ENCODE assay signal across 8 cellular contexts in the genomic region with DNA sequence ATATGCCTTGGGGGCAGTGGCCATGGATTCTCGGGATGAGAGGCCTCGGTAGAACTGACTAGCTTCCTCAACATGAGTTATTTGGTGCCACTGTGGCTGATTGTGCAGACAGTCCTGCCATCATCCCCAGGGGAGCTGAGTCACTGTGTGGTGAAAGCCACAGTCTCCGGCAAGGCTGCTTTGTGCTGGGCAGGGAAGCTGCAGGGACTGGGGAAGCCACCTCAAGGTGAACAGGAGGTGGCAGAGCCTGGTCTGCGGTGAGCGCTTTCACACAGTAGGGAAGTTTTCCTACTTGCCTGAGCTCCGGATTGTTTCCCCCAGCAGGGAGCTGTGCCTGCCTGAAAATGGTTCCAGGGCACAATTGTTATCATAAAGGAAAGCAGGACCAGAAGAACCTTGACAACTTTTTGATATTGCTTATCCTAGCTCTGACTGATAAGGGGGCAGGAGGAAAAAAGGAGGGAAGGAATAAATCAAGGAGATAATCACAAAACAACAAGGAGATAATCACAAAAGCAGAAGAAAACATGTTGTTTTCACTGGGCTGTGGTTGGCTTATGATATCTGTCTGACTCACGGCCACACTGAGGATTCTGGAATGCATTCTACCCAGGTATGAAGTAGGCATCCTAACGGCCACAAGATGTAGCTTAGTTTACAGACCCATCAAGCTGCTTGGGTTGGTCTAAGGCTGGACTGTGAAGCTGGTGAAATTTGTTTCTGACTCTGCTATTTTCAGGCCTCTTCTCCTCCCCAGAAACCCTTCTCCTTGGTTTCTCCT. TPM values are rescaled to one million over a fixed set of nuclear protein-coding genes. Genes with fewer than 3 reads are reported as not detected.
DNase-seq lines count a peak whose midpoint lies in the region; ATAC-seq and TF ChIP-seq lines count a peak whose summit lies in the region.

No MANE protein-coding gene starts in this region.

- H3K14ac ChIP-seq in IMR-90 (replicated peaks; ENCODE audit: low read depth, low read length), result no peak overlapping the region; the same call in 1 of the 2 replicates

- no peaks in the 10 kb centered on the region for H3K4me1 Mint-ChIP-seq in activated B cell treated with CpG ODN at 0.5 μM for 24 hours

- WGBS in IMR-90 (ENCODE audit: extremely low coverage in 2 of 2, insufficient read length in 1 of 2), 2 experiments, result 0% methylated on average over 2 of the region's 8 CpGs; no CpG with 5 or more reads in 1 of the 2 experiments

- no peaks in the 10 kb centered on the region for H3K27me3 Mint-ChIP-seq in activated B cell treated with CpG ODN at 0.5 μM for 24 hours

- no peak overlapping the region; the same call in 1 of the 2 replicates for H4K5ac ChIP-seq in IMR-90 (ENCODE audit: low read depth, low read length)

- POLR2A ChIA-PET in IMR-90 (lab: Charles Lee; ENCODE audit: unreplicated experiment), result no interaction called here
- POLR2A ChIA-PET in activated B cell treated with CpG ODN at 0.5 μM for 24 hours (lab: Charles Lee), result interaction anchor here (0.6 to 2.7 kb wide), 7 partner anchors 14 to 1161 kb away, joined by 3 to 13 read pairs (median 9); a partner anchor contains a TSS

- peak overlapping the region; percentile 39; the same call in 1 of the 2 replicates for H3K4ac ChIP-seq in IMR-90 (ENCODE audit: low read depth, low read length)

- H2BK20ac ChIP-seq in IMR-90 (ENCODE audit: low read depth, low read length), result 0 out of 2 replicates have a peak overlapping the region, but pooled peaks have one; percentile 43

- no peak overlapping the region for H3K9ac ChIP-seq in IMR-90 (ENCODE audit: low read depth, low read length)

- peak overlapping the region; percentile 30; the same call in 1 of the 2 replicates for H3K18ac ChIP-seq in IMR-90 (ENCODE audit: low read depth, low read length)

- H2AFZ ChIP-seq in IMR-90 (replicated peaks; ENCODE audit: low read length, poor library complexity), result peak overlapping the region; percentile 60

- H3K4me2 ChIP-seq in IMR-90 (ENCODE audit: low read depth, low read length), result peak overlapping the region; percentile 37; the same call in 1 of the 2 replicates

- no peak for TF ChIP-seq RAD21 in IMR-90 (IDR thresholded peaks at IDR 0.05; ENCODE audit: low read length)

- no TSS peak for BruUV-seq in IMR-90 (replicated peaks; lab: Mats Ljungman, UMichigan)

- H3K27ac ChIP-seq in IMR-90 (ENCODE audit: insufficient read depth, low read length), result no peak overlapping the region

- intact Hi-C loops in IMR-90 (cut with micrococcal nuclease), result no loop called here
- intact Hi-C loops in activated B cell treated with CpG ODN at 0.5 μM for 24 hours (cut with micrococcal nuclease), result loop anchor here (1.0 kb wide), 4 partner anchors 16 to 151 kb away; a partner anchor contains a TSS

- no peaks in the 10 kb centered on the region for H4K20me1 ChIP-seq in IMR-90 (ENCODE audit: insufficient read depth, low read length)

- H2BK15ac ChIP-seq in IMR-90 (ENCODE audit: low read depth, low read length), result peak overlapping the region; percentile 28; the same call in 1 of the 3 replicates

- H3K4me1 ChIP-seq in IMR-90 (ENCODE audit: control insufficient read depth, insufficient read depth, low read length), result peaks cover 11% of the 10 kb centered on the region

- peaks cover 8% of the 10 kb centered on the region for H3K9me1 ChIP-seq in IMR-90 (ENCODE audit: insufficient read depth, low read length)

- H3K56ac ChIP-seq in IMR-90 (ENCODE audit: extremely low read depth, insufficient read depth, low read length), result no peak overlapping the region

- H3K9me3 ChIP-seq in IMR-90 (ENCODE audit: control insufficient read depth, insufficient read depth, low read length), result peaks cover 2% of the 10 kb centered on the region; the same call in 1 of the 2 replicates

- DNase-seq in Caki2 (ENCODE audit: low read depth) (peak; percentile 52), IMR-90 (peak; percentile 62), activated B cell treated with CpG ODN at 0.5 μM for 24 hours (peak; percentile 64), NCI-H2081 treated with DMSO at 0.1 percent for 48 hours (lab: John Stamatoyannopoulos, UW) (no peak), GM19240 (ENCODE audit: insufficient read length, low spot score) (no peak)
- DNase-seq in central memory CD4-positive, alpha-beta T cell, result peak; percentile 53
- DNase-seq in stimulated activated CD4-positive, alpha-beta T cell treated with anti-CD3 and anti-CD28 coated beads, Interleukin-15, amount 100 ng/mL, for 1 hour (ENCODE audit: low read depth in 1 of 2, low spot score in 1 of 2), result peak; percentile 29 to 36

- no peak for TF ChIP-seq POLR2A in IMR-90 (IDR thresholded peaks at IDR 0.05; ENCODE audit: low read depth, low read length)

- H3K4me3 ChIP-seq in IMR-90 (ENCODE audit: insufficient read depth, low read depth, low read length), result no peak overlapping the region

- no peaks in the 10 kb centered on the region for H3K27me3 ChIP-seq in IMR-90 (ENCODE audit: control insufficient read depth, insufficient read depth, low read length)

- ATAC-seq in GM21423 (IDR thresholded peaks at IDR 0.05; ENCODE audit: unreplicated experiment), result peak; percentile 97
- ATAC-seq in IMR-90 (ENCODE audit: low read depth), result peak; percentile 87
- peak; percentile 99 for ATAC-seq in activated B cell treated with CpG ODN at 0.5 μM for 24 hours (ENCODE audit: low read depth)

- H2AK5ac ChIP-seq in IMR-90 (ENCODE audit: low read depth, low read length), result no peak overlapping the region

- H3K36me3 Mint-ChIP-seq in activated B cell treated with CpG ODN at 0.5 μM for 24 hours (ENCODE audit: low read depth), result no peaks in the 10 kb centered on the region

- H4K8ac ChIP-seq in IMR-90 (ENCODE audit: low read depth in 2 of 2, low read length in 2 of 2), result 0 out of 4 replicates have a peak overlapping the region, but pooled peaks of 1 of the 2 experiments have one; percentile 8

- in situ Hi-C loops in Caki2 (cut with HindIII; ENCODE audit: low pct_unique_long_range_greater_than_20kb, low sequenced_read_pairs), result no loop called here
- in situ Hi-C loops in IMR-90 (cut with MboI; ENCODE audit: low sequenced_read_pairs), result no loop called here

- peak overlapping the region; percentile 6 for H3K27ac Mint-ChIP-seq in activated B cell treated with CpG ODN at 0.5 μM for 24 hours

- no peaks in the 10 kb centered on the region for H3K79me1 ChIP-seq in IMR-90 (ENCODE audit: low read depth in 1 of 2, low read length in 2 of 2)

- TF ChIP-seq CTCF in IMR-90 (conservative IDR thresholded peaks at IDR 0.05; ENCODE audit: low read depth, low read length), result no peak
- no peak for TF ChIP-seq CTCF in activated B cell treated with CpG ODN at 0.5 μM for 24 hours (IDR thresholded peaks at IDR 0.05)

- no peak overlapping the region for H4K91ac ChIP-seq in IMR-90 (ENCODE audit: insufficient read depth, low read depth, low read length)

- CTCF ChIA-PET in IMR-90 (lab: Yijun Ruan, JAX) (interaction anchor here (0.5 to 1.8 kb wide), 2 partner anchors 42 to 151 kb away, joined by 3 to 5 read pairs; no protein-coding TSS in a partner anchor), activated B cell treated with CpG ODN at 0.5 μM for 24 hours (lab: Charles Lee) (interaction anchor here (0.7 to 4.3 kb wide), 6 partner anchors 9 to 150 kb away, joined by 3 to 42 read pairs (median 4); no protein-coding TSS in a partner anchor)

- H3K4me3 Mint-ChIP-seq in activated B cell treated with CpG ODN at 0.5 μM for 24 hours, result no peak overlapping the region

- peak overlapping the region; percentile 52 for H2BK120ac ChIP-seq in IMR-90 (ENCODE audit: low read depth, low read length)

- 0 out of 2 replicates have a peak overlapping the region, but pooled peaks have one; percentile 13 for H3K23ac ChIP-seq in IMR-90 (ENCODE audit: low read depth, low read length)

- H3K36me3 ChIP-seq in IMR-90 (ENCODE audit: control insufficient read depth, insufficient read depth, low read length), result no peaks in the 10 kb centered on the region

- H2BK5ac ChIP-seq in IMR-90 (ENCODE audit: low read depth, low read length, poor library complexity, severe bottlenecking), result peak overlapping the region; percentile 21

- dilution Hi-C loops in IMR-90 (cut with HindIII; ENCODE audit: low sequenced_read_pairs, unreplicated experiment), result no loop called here

- peaks cover 9% of the 10 kb centered on the region for H3K9me3 Mint-ChIP-seq in activated B cell treated with CpG ODN at 0.5 μM for 24 hours

- H2AK9ac ChIP-seq in IMR-90 (replicated peaks; ENCODE audit: low read depth, low read length, poor library complexity), result no peak overlapping the region

TF ChIP-seq in IMR-90, 13 proteins besides CTCF, POLR2A, EP300 and RAD21:
- TF ChIP-seq RCOR1 (IDR thresholded peaks at IDR 0.05; ENCODE audit: insufficient replicate concordance, low read length) (no peak), BHLHE40 (IDR thresholded peaks at IDR 0.05; ENCODE audit: low read depth, low read length) (0 out of 2 replicates have a peak, but pooled peaks have one; percentile 12), FOS (IDR thresholded peaks at IDR 0.05; ENCODE audit: low read depth, low read length) (peak; percentile 39; the same call in 1 of the 2 replicates), NFE2L2 (IDR thresholded peaks at IDR 0.05; ENCODE audit: low read depth, low read length) (peak; percentile 48; the same call in 1 of the 2 replicates), SMC3 (IDR thresholded peaks at IDR 0.05; ENCODE audit: low read depth, low read length) (peak; percentile 11; the same call in 1 of the 2 replicates), CEBPB (IDR thresholded peaks at IDR 0.05; ENCODE audit: low read depth, low read length) (peak; percentile 25; the same call in 1 of the 2 replicates)

RNA-seq across cellular contexts. Expression of a gene that starts 32.2 kb away (rescaled TPM):
- not detected in 2 replicates for total RNA-seq in Caki2 (2014; rRNA removed; shearing (Covaris generic); ENCODE audit: low replicate concordance)
- total RNA-seq in IMR-90 (2012; rRNA removed) (13.1 and 18.6 TPM in 2 replicates), activated B cell treated with CpG ODN at 0.5 μM for 24 hours (68.7 and 70.0 TPM in 2 replicates)
- polyA plus RNA-seq in IMR-90 (2012; rRNA removed), result 13.5 and 14.6 TPM in 2 replicates
- polyA plus RNA-seq in IMR-90 (2012; cell fraction: cytosol; rRNA removed), result 4.8 and 7.4 TPM in 2 replicates
- 1.1 and 6.2 TPM in 2 replicates for polyA plus RNA-seq in IMR-90 (2012; cell fraction: nucleus; rRNA removed; ENCODE audit: low replicate concordance)

Comparison
In these comparisons a context has a peak if more than half of its experiments do, and no peak if none do; other contexts are left out.
1. DNase-seq: peak in Caki2 (single experiment), IMR-90 (single experiment), activated B cell treated with CpG ODN at 0.5 μM for 24 hours (single experiment), central memory CD4-positive, alpha-beta T cell (single experiment) and stimulated activated CD4-positive, alpha-beta T cell treated with anti-CD3 and anti-CD28 coated beads, Interleukin-15, amount 100 ng/mL, for 1 hour (2 of 2); none in NCI-H2081 treated with DMSO at 0.1 percent for 48 hours (single experiment) and GM19240 (single experiment).
2. RNA of a gene that starts 32.2 kb away (total RNA-seq): 68.7 to 70.0 TPM in activated B cell treated with CpG ODN at 0.5 μM for 24 hours and 13.1 to 18.6 TPM in IMR-90; not detected in Caki2; every median in the first group is over 10 times any median in the second.
3. Peak in every context shown above with its lines, with median percentiles within 50 percentile points of each other: ATAC-seq.